8 cellular contexts compared by ENCODE assay signal in genomic region chr14:24339284-24340151, GRCh38. TPM values are rescaled to one million over a fixed set of nuclear protein-coding genes. Genes with fewer than 3 reads are reported as not detected.
DNase-seq lines count a peak whose midpoint lies in the region; ATAC-seq and TF ChIP-seq lines count a peak whose summit lies in the region.

Gene RIPK3 (minus strand): TSS chr14:24339991. CDS start chr14:24339826, 165 bp downstream.

- TF ChIP-seq POLR2A in prostate gland (IDR thresholded peaks at IDR 0.05): no peak

- H3K27me3 ChIP-seq in prostate gland (replicated peaks; ENCODE audit: insufficient read depth): peaks cover 3% of the 10 kb centered on the region

- H3K36me3 ChIP-seq in prostate gland: no peaks in the 10 kb centered on the region

- intact Hi-C loops in prostate gland (cut with DNase I): no loop called here

- DNase-seq in CD1c-positive myeloid dendritic cell (ENCODE audit: extremely low spot score) (peak; percentile 70), KBM-7 (peak; percentile 61), activated T-cell treated with anti-CD3 and anti-CD28 coated beads for 4 hours (peak; percentile 64), germinal center (ENCODE audit: low spot score) (peak; percentile 86), prostate gland (ENCODE audit: low spot score) (no peak), cerebellar nuclear complex (lab: John Stamatoyannopoulos, UW) (no peak), GF-D8 (lab: John Stamatoyannopoulos, UW) (no peak)

- ATAC-seq in GM21367 (IDR thresholded peaks at IDR 0.05; ENCODE audit: unreplicated experiment): peak; percentile 86

- no peak within 1 kb of the TSS for H3K27ac ChIP-seq in prostate gland

- TF ChIP-seq CTCF in prostate gland (IDR thresholded peaks at IDR 0.05): no peak

- H3K4me3 ChIP-seq in prostate gland: peak within 1 kb of the TSS; percentile 12 to 23

- no peaks in the 10 kb centered on the region for H3K9me3 ChIP-seq in prostate gland

- in situ Hi-C loops in KBM-7 (cut with MboI; ENCODE audit: low pct_unique_long_range_greater_than_20kb, low sequenced_read_pairs): loop anchor here (10.0 to 25.0 kb wide), 2 partner anchors 95 to 348 kb away; no protein-coding TSS in a partner anchor

- WGBS in prostate gland: 29% methylated on average over 50 of the region's 51 CpGs

- H3K4me1 ChIP-seq in prostate gland (replicated peaks): no peaks in the 10 kb centered on the region

RNA-seq across cellular contexts. Expression of gene RIPK3, which starts in this region (rescaled TPM):
- 1 to 10 TPM; 1.9 to 7.6 TPM for total RNA-seq in prostate gland

Comparison
In these comparisons a context has a peak if more than half of its experiments do, and no peak if none do; other contexts are left out.
1. DNase-seq: peak in CD1c-positive myeloid dendritic cell (single experiment), KBM-7 (single experiment), activated T-cell treated with anti-CD3 and anti-CD28 coated beads for 4 hours (single experiment) and germinal center (single experiment); none in prostate gland (single experiment), cerebellar nuclear complex (0 of 2) and GF-D8 (single experiment).